Comparison of ENCODE assay signal across 8 cellular contexts in the genomic region with DNA sequence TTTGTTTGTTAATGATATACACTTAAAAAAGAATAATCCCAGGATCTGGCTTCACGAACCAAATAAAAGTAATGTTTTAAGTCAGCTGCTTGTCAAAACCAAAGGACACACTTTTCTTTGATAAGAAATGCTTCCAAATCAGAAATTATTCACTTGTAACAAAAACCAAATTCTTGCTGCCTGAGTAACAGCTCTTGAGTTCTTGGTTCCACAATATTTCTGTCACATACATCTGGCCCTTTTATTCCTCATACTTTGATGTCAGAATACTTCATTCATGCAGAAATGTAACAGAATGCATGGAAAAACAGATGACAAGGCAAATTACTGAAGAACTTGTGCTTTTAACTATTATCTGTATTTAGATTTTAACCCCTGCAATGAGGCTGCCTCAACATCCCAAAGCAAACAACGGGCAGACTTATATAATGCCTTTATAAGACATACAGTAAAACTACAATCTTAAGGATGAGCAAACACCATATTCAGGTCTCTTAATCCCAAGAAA. TPM values are rescaled to one million over a fixed set of nuclear protein-coding genes. Genes with fewer than 3 reads are reported as not detected.
DNase-seq lines count a peak whose midpoint lies in the region; ATAC-seq and TF ChIP-seq lines count a peak whose summit lies in the region.

No MANE protein-coding gene starts in this region.

- POLR2A ChIA-PET in activated CD8-positive, alpha-beta T cell treated with anti-CD3 and anti-CD28 coated beads for 36 hours (lab: Charles Lee) = interaction anchor here (0.7 to 3.9 kb wide), 7 partner anchors 8 to 1848 kb away, joined by 3 to 22 read pairs (median 3); a partner anchor contains a TSS

- peaks cover 18% of the 10 kb centered on the region for H3K36me3 Mint-ChIP-seq in activated naive CD4-positive, alpha-beta T cell treated with anti-CD3 and anti-CD28 coated beads for 36 hours (ENCODE audit: low read depth)
- peaks cover 22% of the 10 kb centered on the region for H3K36me3 Mint-ChIP-seq in activated CD8-positive, alpha-beta T cell treated with anti-CD3 and anti-CD28 coated beads for 36 hours (ENCODE audit: low read depth)

- 57 to 62% methylated on average over 2 of the region's 2 CpGs for WGBS in thyroid gland, 2 donors
- 59% methylated on average over 2 of the region's 2 CpGs for WGBS in prostate gland

- TF ChIP-seq CTCF in activated CD8-positive, alpha-beta T cell treated with anti-CD3 and anti-CD28 coated beads for 36 hours (IDR thresholded peaks at IDR 0.05) = no peak
- TF ChIP-seq CTCF in thyroid gland (IDR thresholded peaks at IDR 0.05) (no peak), prostate gland (IDR thresholded peaks at IDR 0.05) (no peak)

- H3K4me3 ChIP-seq in iPS-18a (ENCODE audit: low read length) (peak overlapping the region; percentile 83), thyroid gland (replicated peaks in 1 of 3) (peak overlapping the region in 1 of 3 donors; percentile 88), prostate gland (no peak overlapping the region)

- H3K27ac Mint-ChIP-seq in activated naive CD4-positive, alpha-beta T cell treated with anti-CD3 and anti-CD28 coated beads for 36 hours = peak overlapping the region; percentile 88
- H3K27ac Mint-ChIP-seq in activated CD8-positive, alpha-beta T cell treated with anti-CD3 and anti-CD28 coated beads for 36 hours = peak overlapping the region; percentile 100

- peak overlapping the region; percentile 96 for H3K4me3 Mint-ChIP-seq in activated naive CD4-positive, alpha-beta T cell treated with anti-CD3 and anti-CD28 coated beads for 36 hours
- H3K4me3 Mint-ChIP-seq in activated CD8-positive, alpha-beta T cell treated with anti-CD3 and anti-CD28 coated beads for 36 hours = peak overlapping the region; percentile 97

- TF ChIP-seq POLR2A in thyroid gland (IDR thresholded peaks at IDR 0.05) (no peak), prostate gland (IDR thresholded peaks at IDR 0.05) (no peak)

- DNase-seq in activated naive CD4-positive, alpha-beta T cell treated with anti-CD3 and anti-CD28 coated beads for 36 hours = no peak
- DNase-seq in activated naive CD4-positive, alpha-beta T cell (lab: John Stamatoyannopoulos, UW) = no peak
- no peak for DNase-seq in activated CD8-positive, alpha-beta T cell treated with anti-CD3 and anti-CD28 coated beads for 36 hours
- DNase-seq in thyroid gland (no peak), prostate gland (ENCODE audit: low spot score) (no peak), cerebellar cortex (ENCODE audit: low spot score) (no peak), SK-N-DZ (ENCODE audit: low spot score) (no peak)

- CTCF ChIA-PET in activated naive CD4-positive, alpha-beta T cell treated with anti-CD3 and anti-CD28 coated beads for 36 hours (lab: Charles Lee) = interaction anchor here (1.3 to 1.6 kb wide), 3 partner anchors 45 to 98 kb away, joined by 3 to 6 read pairs (median 5); no protein-coding TSS in a partner anchor
- CTCF ChIA-PET in activated CD8-positive, alpha-beta T cell treated with anti-CD3 and anti-CD28 coated beads for 36 hours (lab: Charles Lee) = interaction anchor here (0.6 to 3.0 kb wide), 14 partner anchors 8 to 687 kb away, joined by 3 to 13 read pairs (median 4); a partner anchor contains a TSS

- H3K9me3 Mint-ChIP-seq in activated naive CD4-positive, alpha-beta T cell treated with anti-CD3 and anti-CD28 coated beads for 36 hours = no peaks in the 10 kb centered on the region
- no peaks in the 10 kb centered on the region for H3K9me3 Mint-ChIP-seq in activated CD8-positive, alpha-beta T cell treated with anti-CD3 and anti-CD28 coated beads for 36 hours

- H3K9ac ChIP-seq in iPS-18a (ENCODE audit: low read length) = no peak overlapping the region

- no peak for ATAC-seq in activated CD8-positive, alpha-beta T cell treated with anti-CD3 and anti-CD28 coated beads for 36 hours

- intact Hi-C loops in activated naive CD4-positive, alpha-beta T cell treated with anti-CD3 and anti-CD28 coated beads for 36 hours (cut with micrococcal nuclease) = loop anchor here (2.0 to 5.0 kb wide), 6 partner anchors 238 to 1848 kb away; a partner anchor contains a TSS
- intact Hi-C loops in activated CD8-positive, alpha-beta T cell treated with anti-CD3 and anti-CD28 coated beads for 36 hours (cut with micrococcal nuclease) = no loop called here
- intact Hi-C loops in thyroid gland (cut with DNase I) (no loop called here), prostate gland (cut with DNase I) (no loop called here)

- H3K27me3 Mint-ChIP-seq in activated naive CD4-positive, alpha-beta T cell treated with anti-CD3 and anti-CD28 coated beads for 36 hours (ENCODE audit: low read depth) = no peaks in the 10 kb centered on the region
- no peaks in the 10 kb centered on the region for H3K27me3 Mint-ChIP-seq in activated CD8-positive, alpha-beta T cell treated with anti-CD3 and anti-CD28 coated beads for 36 hours

- H3K36me3 ChIP-seq in iPS-18a (ENCODE audit: control insufficient read depth, low read depth, low read length) (no peaks in the 10 kb centered on the region), thyroid gland (peaks cover 4 to 9% of the 10 kb centered on the region in 2 donors), prostate gland (peaks cover 0 to 4% of the 10 kb centered on the region in 2 donors)

- H3K27ac ChIP-seq in iPS-18a (ENCODE audit: low read length) = no peak overlapping the region
- peak overlapping the region in 2 of 3 donors; percentile 15 to 93 for H3K27ac ChIP-seq in thyroid gland
- no peak overlapping the region for H3K27ac ChIP-seq in prostate gland

- H3K27me3 ChIP-seq in iPS-18a (ENCODE audit: control insufficient read depth, insufficient read depth, low read length) (no peaks in the 10 kb centered on the region), thyroid gland (no peaks in the 10 kb centered on the region), prostate gland (replicated peaks; ENCODE audit: insufficient read depth) (no peaks in the 10 kb centered on the region)

- H3K9me3 ChIP-seq in iPS-18a (ENCODE audit: control insufficient read depth, low read depth, low read length) = no peaks in the 10 kb centered on the region
- no peaks in the 10 kb centered on the region for H3K9me3 ChIP-seq in thyroid gland
- H3K9me3 ChIP-seq in prostate gland = no peaks in the 10 kb centered on the region

- peaks cover 40% of the 10 kb centered on the region for H3K4me1 Mint-ChIP-seq in activated naive CD4-positive, alpha-beta T cell treated with anti-CD3 and anti-CD28 coated beads for 36 hours (ENCODE audit: low read depth)
- H3K4me1 Mint-ChIP-seq in activated CD8-positive, alpha-beta T cell treated with anti-CD3 and anti-CD28 coated beads for 36 hours (ENCODE audit: low read depth) = peaks cover 47% of the 10 kb centered on the region

- peaks cover 15% of the 10 kb centered on the region for H3K4me1 ChIP-seq in iPS-18a (ENCODE audit: control insufficient read depth, low read depth, low read length)
- peaks cover 25 to 28% of the 10 kb centered on the region in 2 donors for H3K4me1 ChIP-seq in thyroid gland
- H3K4me1 ChIP-seq in prostate gland (replicated peaks) = no peaks in the 10 kb centered on the region

RNA-seq across cellular contexts. Expression of a gene that starts 1.5 kb away (rescaled TPM):
- total RNA-seq in activated naive CD4-positive, alpha-beta T cell treated with anti-CD3 and anti-CD28 coated beads for 36 hours = 10 to 100 TPM; 10.5 to 10.9 TPM
- 1 to 10 TPM; 6.1 to 6.2 TPM for total RNA-seq in activated CD8-positive, alpha-beta T cell treated with anti-CD3 and anti-CD28 coated beads for 36 hours
- 10 to 100 TPM; 16.3 to 23.2 (median 17.8) TPM for total RNA-seq in thyroid gland
- 10 to 100 TPM in 1 of 2 donors, 1 to 10 TPM in 1; 8.2 to 17.2 TPM for total RNA-seq in prostate gland
- 11.2 and 12.2 TPM in 2 replicates for polyA plus RNA-seq in SK-N-DZ (2014; cell fraction: cytosol; rRNA removed)
- polyA plus RNA-seq in SK-N-DZ (2014; cell fraction: nucleus; rRNA removed) = 13.3 and 16.3 TPM in 2 replicates

RNA-seq across cellular contexts. Expression of a gene that starts 41.0 kb away (rescaled TPM):
- total RNA-seq in activated naive CD4-positive, alpha-beta T cell treated with anti-CD3 and anti-CD28 coated beads for 36 hours = 10 to 100 TPM; 39.5 to 40.9 TPM
- total RNA-seq in activated CD8-positive, alpha-beta T cell treated with anti-CD3 and anti-CD28 coated beads for 36 hours = 10 to 100 TPM; 44.6 to 46.6 TPM
- 10 to 100 TPM; 19.9 to 23.8 (median 22.7) TPM for total RNA-seq in thyroid gland
- total RNA-seq in prostate gland = 10 to 100 TPM; 25.5 to 49.8 TPM
- polyA plus RNA-seq in SK-N-DZ (2014; cell fraction: cytosol; rRNA removed) = 28.4 and 33.4 TPM in 2 replicates
- 16.8 and 29.8 TPM in 2 replicates for polyA plus RNA-seq in SK-N-DZ (2014; cell fraction: nucleus; rRNA removed)

Comparison
In these comparisons a context has a peak if more than half of its experiments do, and no peak if none do; other contexts are left out.
1. H3K27ac ChIP-seq: peak in thyroid gland (2 of 3); none in iPS-18a (single experiment) and prostate gland (0 of 2).